In genomic region chr3:150545419-150546225, GRCh38 we compare ENCODE assay signal across 8 cellular contexts. TPM values are rescaled to one million over a fixed set of nuclear protein-coding genes. Genes with fewer than 3 reads are reported as not detected.
DNase-seq lines count a peak whose midpoint lies in the region; ATAC-seq and TF ChIP-seq lines count a peak whose summit lies in the region.

No MANE protein-coding gene starts in this region.

- H3K27ac ChIP-seq in 22Rv1 (peak overlapping the region; percentile 88), WERI-Rb-1 (peak overlapping the region; percentile 91)

- peak; percentile 15 for ATAC-seq in GM18867 (IDR thresholded peaks at IDR 0.05; ENCODE audit: unreplicated experiment)

- H3K36me3 ChIP-seq in WERI-Rb-1: peaks cover 29% of the 10 kb centered on the region

- H3K27me3 ChIP-seq in WERI-Rb-1 (ENCODE audit: insufficient read depth, low read depth, severe bottlenecking): no peaks in the 10 kb centered on the region

- H3K4me3 ChIP-seq in WERI-Rb-1 (ENCODE audit: low read depth, low read length): peak overlapping the region; percentile 90

- DNase-seq in HT1080 (ENCODE audit: low read depth): peak; percentile 21
- no peak for DNase-seq in WERI-Rb-1
- DNase-seq in dermis blood vessel endothelial cell: peak; percentile 32
- DNase-seq in lung microvascular endothelial cell (ENCODE audit: low read depth in 2 of 2): peak; percentile 14 to 27
- peak; percentile 28 for DNase-seq in stimulated activated CD8-positive, alpha-beta memory T cell treated with anti-CD3 and anti-CD28 coated beads, Interleukin-4, amount 100 ng/mL, for 24 hours (ENCODE audit: low read depth)
- no peak for DNase-seq in NCI-H345 (lab: John Stamatoyannopoulos, UW)

- TF ChIP-seq CTCF in 22Rv1 (IDR thresholded peaks at IDR 0.05) (peak; percentile 11; the same call in 1 of the 2 replicates), WERI-Rb-1 (IDR thresholded peaks at IDR 0.05; ENCODE audit: low read depth, low read length) (0 out of 2 replicates have a peak, but pooled peaks have one; percentile 9)

- no peaks in the 10 kb centered on the region for H3K9me3 ChIP-seq in WERI-Rb-1 (ENCODE audit: severe bottlenecking)

RNA-seq across cellular contexts. Expression of gene SERP1, which starts 0.7 kb away (rescaled TPM):
- 474 and 568 TPM in 2 replicates for total RNA-seq in HT1080 (2014; rRNA removed; shearing (Covaris generic))
- 332 and 338 TPM in 2 replicates for polyA plus RNA-seq in HT1080 (2015; cell fraction: cytosol; rRNA removed)
- 124 and 175 TPM in 2 replicates for polyA plus RNA-seq in HT1080 (2015; cell fraction: nucleus; rRNA removed)
- total RNA-seq in dermis blood vessel endothelial cell: 169 and 248 TPM in 2 replicates
- total RNA-seq in lung microvascular endothelial cell: 82.4 and 134 TPM in 2 replicates

RNA-seq across cellular contexts. Expression of gene EIF2A, which starts 1.0 kb away (rescaled TPM):
- 207 and 231 TPM in 2 replicates for total RNA-seq in HT1080 (2014; rRNA removed; shearing (Covaris generic))
- polyA plus RNA-seq in HT1080 (2015; cell fraction: cytosol; rRNA removed): 288 and 353 TPM in 2 replicates
- 318 and 425 TPM in 2 replicates for polyA plus RNA-seq in HT1080 (2015; cell fraction: nucleus; rRNA removed)
- total RNA-seq in dermis blood vessel endothelial cell: 272 and 304 TPM in 2 replicates
- total RNA-seq in lung microvascular endothelial cell: 117 and 221 TPM in 2 replicates

RNA-seq across cellular contexts. Expression of gene SELENOT, which starts 57.5 kb away (rescaled TPM):
- total RNA-seq in HT1080 (2014; rRNA removed; shearing (Covaris generic)): 239 and 348 TPM in 2 replicates
- 248 and 308 TPM in 2 replicates for polyA plus RNA-seq in HT1080 (2015; cell fraction: cytosol; rRNA removed)
- polyA plus RNA-seq in HT1080 (2015; cell fraction: nucleus; rRNA removed): 111 and 115 TPM in 2 replicates
- 151 and 153 TPM in 2 replicates for total RNA-seq in dermis blood vessel endothelial cell
- total RNA-seq in lung microvascular endothelial cell: 44.9 and 88.7 TPM in 2 replicates

Comparison
In these comparisons a context has a peak if more than half of its experiments do, and no peak if none do; other contexts are left out.
1. DNase-seq: peak in HT1080 (single experiment), dermis blood vessel endothelial cell (single experiment), lung microvascular endothelial cell (2 of 2) and stimulated activated CD8-positive, alpha-beta memory T cell treated with anti-CD3 and anti-CD28 coated beads, Interleukin-4, amount 100 ng/mL, for 24 hours (single experiment); none in WERI-Rb-1 (single experiment) and NCI-H345 (single experiment).